In genomic region chr16:46982335-46982734, GRCh38 we compare ENCODE assay signal across 17 cellular contexts.
"Had no signal": no experiment of that assay in that cellular context is flagged by ENCODE, and none has a peak within 500 bp of the region (broad histone marks: within the 10 kb centered on the region; RNA-seq: fewer than 3 reads in every experiment).

No MANE protein-coding gene starts in this region.

- DNase-seq: activated CD4-positive, alpha-beta T cell treated with anti-CD3 and anti-CD28 coated beads for 1 hour; activated CD4-positive, alpha-beta T cell treated with anti-CD3 and anti-CD28 coated beads, Interleukin-2, amount 50 U/mL, for 48 hours; activated naive CD4-positive, alpha-beta T cell treated with anti-CD3 and anti-CD28 coated beads, Interleukin-2, amount 50 U/mL, for 16 hours; activated T-cell treated with anti-CD3 and anti-CD28 coated beads, Interleukin-2, amount 50 U/mL, for 1 hour; dorsolateral prefrontal cortex; endodermal cell; head of caudate nucleus; kidney glomerular epithelial cell; mesenchymal stem cell; natural killer cell; retina; stimulated activated CD4-positive, alpha-beta T cell treated with anti-CD3 and anti-CD28 coated beads, Interleukin-2, amount 100 ng/mL, for 48 hours; thyroid gland had no signal

- H3K4me1 ChIP-seq: parathyroid adenoma, thyroid gland had no signal

- FAIRE-seq: frontal cortex had no signal

- H3K9me3 ChIP-seq: neutrophil, thyroid gland had no signal

- H3K79me2 ChIP-seq: parathyroid adenoma had no signal

- H2AFZ ChIP-seq: parathyroid adenoma had no signal

- H3K27me3 ChIP-seq: dorsolateral prefrontal cortex, neutrophil, thyroid gland had no signal

- ATAC-seq: natural killer cell; stimulated activated memory B cell treated with anti-CD40 and anti-IgM and Interleukin-4, amounts not matched to agents 10 μg/mL and 1 μg/mL and 100 μg/mL, for 72 hours had no signal

- H3K4me3 ChIP-seq: dorsolateral prefrontal cortex, thyroid gland had no signal

- H3K9ac ChIP-seq: parathyroid adenoma had no signal

- H3K36me3 ChIP-seq: neutrophil, thyroid gland had no signal

- H3K27ac ChIP-seq: dorsolateral prefrontal cortex, neutrophil, parathyroid adenoma, thyroid gland had no signal
